Comparison of ENCODE assay signal across 12 cellular contexts in the genomic region with DNA sequence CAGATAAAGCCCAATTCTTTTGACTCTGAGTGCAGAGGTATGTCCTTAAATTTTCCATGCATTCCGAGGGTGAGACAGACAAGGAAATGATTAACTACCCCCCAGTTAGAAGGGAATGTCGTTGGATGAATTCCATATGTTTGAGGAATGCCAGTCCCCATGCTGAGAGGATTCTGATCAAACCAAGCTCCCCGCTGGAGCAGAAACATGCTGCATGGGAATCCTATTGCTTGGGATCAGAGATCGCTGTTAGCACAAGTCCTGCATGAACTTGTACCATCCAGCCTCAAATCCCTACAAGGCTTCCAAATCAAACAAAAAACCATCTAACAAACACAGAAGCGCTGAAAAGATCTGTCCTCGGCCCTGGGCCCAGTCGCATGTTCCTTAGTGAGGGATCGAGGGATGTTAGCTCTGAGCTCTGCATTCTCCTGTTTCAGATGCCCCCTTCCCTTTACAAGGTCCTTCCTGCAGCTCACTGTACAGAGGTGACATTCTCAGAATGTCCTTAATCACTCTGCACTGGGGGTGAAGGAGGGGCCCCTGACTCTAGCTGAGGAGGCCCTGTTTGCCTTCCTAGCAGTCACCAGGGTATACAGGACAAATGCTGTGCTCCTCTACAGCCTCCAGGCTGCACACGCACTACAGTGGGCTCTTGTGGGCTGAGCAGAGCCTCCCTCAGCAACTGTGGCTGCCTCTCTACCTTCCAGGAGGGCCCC.
DNase-seq lines count a peak whose midpoint lies in the region; ATAC-seq and TF ChIP-seq lines count a peak whose summit lies in the region.
"Had no signal": no experiment of that assay in that cellular context is flagged by ENCODE, and none has a peak within 500 bp of the region (broad histone marks: within the 10 kb centered on the region; RNA-seq: fewer than 3 reads in every experiment).

No MANE protein-coding gene starts in this region.

- ATAC-seq in HG03521 (IDR thresholded peaks at IDR 0.05; ENCODE audit: unreplicated experiment) = no peak
- ATAC-seq in HG02840 (IDR thresholded peaks at IDR 0.05; ENCODE audit: low FRiP score, unreplicated experiment) = no peak
- no peak for ATAC-seq in stimulated activated effector memory CD8-positive, alpha-beta T cell treated with anti-CD3 and anti-CD28 coated beads, Interleukin-12 subunit alpha, Interleukin-12 subunit beta, amount 100 ng/mL, for 72 hours

- H3K36me3 Mint-ChIP-seq in mesothelial cell of epicardium = peaks cover 3% of the 10 kb centered on the region
- H3K36me3 Mint-ChIP-seq in stimulated activated effector memory CD8-positive, alpha-beta T cell treated with anti-CD3 and anti-CD28 coated beads, Interleukin-12 subunit alpha, Interleukin-12 subunit beta, amount 100 ng/mL, for 72 hours = no peaks in the 10 kb centered on the region

- H3K27ac Mint-ChIP-seq in mesothelial cell of epicardium = peak overlapping the region; percentile 95
- no peak overlapping the region for H3K27ac Mint-ChIP-seq in stimulated activated effector memory CD8-positive, alpha-beta T cell treated with anti-CD3 and anti-CD28 coated beads, Interleukin-12 subunit alpha, Interleukin-12 subunit beta, amount 100 ng/mL, for 72 hours

- no peak overlapping the region for H3K4me3 ChIP-seq in MG63
- H3K4me3 ChIP-seq in epithelial cell of esophagus (ENCODE audit: low read length) = no peak overlapping the region

- no peaks in the 10 kb centered on the region for H3K9me3 Mint-ChIP-seq in mesothelial cell of epicardium
- peaks cover 2% of the 10 kb centered on the region for H3K9me3 Mint-ChIP-seq in stimulated activated effector memory CD8-positive, alpha-beta T cell treated with anti-CD3 and anti-CD28 coated beads, Interleukin-12 subunit alpha, Interleukin-12 subunit beta, amount 100 ng/mL, for 72 hours

- no peaks in the 10 kb centered on the region for H3K9me3 ChIP-seq in MG63

- H3K27me3 ChIP-seq in MG63 = no peaks in the 10 kb centered on the region

- peak; percentile 27 for DNase-seq in AG20443 (ENCODE audit: low spot score)
- DNase-seq in MG63 = peak; percentile 20
- peak; percentile 42 for DNase-seq in epithelial cell of esophagus (ENCODE audit: low read depth)
- no peak for DNase-seq in mesothelial cell of epicardium (ENCODE audit: low spot score in 2 of 2, unreplicated experiment in 2 of 2)
- no peak for DNase-seq in hypothalamus (lab: John Stamatoyannopoulos, UW)
- DNase-seq in stimulated activated effector memory CD8-positive, alpha-beta T cell treated with anti-CD3 and anti-CD28 coated beads, Interleukin-12 subunit alpha, Interleukin-12 subunit beta, amount 100 ng/mL, for 72 hours (ENCODE audit: low spot score in 2 of 2) = no peak
- DNase-seq: activated CD4-positive, alpha-beta T cell treated with anti-CD3 and anti-CD28 coated beads, Interleukin-2, amount 50 U/mL, for 48 hours; anterior cingulate cortex; kidney; MM.1S had no signal

- H3K4me3 Mint-ChIP-seq in mesothelial cell of epicardium = peak overlapping the region; percentile 23
- H3K4me3 Mint-ChIP-seq in stimulated activated effector memory CD8-positive, alpha-beta T cell treated with anti-CD3 and anti-CD28 coated beads, Interleukin-12 subunit alpha, Interleukin-12 subunit beta, amount 100 ng/mL, for 72 hours = no peak overlapping the region

- peaks cover 84% of the 10 kb centered on the region for H3K4me1 Mint-ChIP-seq in mesothelial cell of epicardium
- H3K4me1 Mint-ChIP-seq in stimulated activated effector memory CD8-positive, alpha-beta T cell treated with anti-CD3 and anti-CD28 coated beads, Interleukin-12 subunit alpha, Interleukin-12 subunit beta, amount 100 ng/mL, for 72 hours = no peaks in the 10 kb centered on the region

- no peaks in the 10 kb centered on the region for H3K36me3 ChIP-seq in MG63

- H3K27me3 Mint-ChIP-seq in mesothelial cell of epicardium (ENCODE audit: low read depth) = no peaks in the 10 kb centered on the region

- no peak for TF ChIP-seq CTCF in epithelial cell of esophagus (IDR thresholded peaks at IDR 0.05; ENCODE audit: insufficient read depth, low read depth, low read length, missing control alignments)
- no peak for TF ChIP-seq CTCF in mesothelial cell of epicardium (IDR thresholded peaks at IDR 0.05; ENCODE audit: unreplicated experiment)

Comparison
In these comparisons a context has a peak if more than half of its experiments do, and no peak if none do; other contexts are left out.
1. DNase-seq: peak in AG20443 (single experiment), MG63 (single experiment) and epithelial cell of esophagus (single experiment); none in mesothelial cell of epicardium (0 of 2), hypothalamus (0 of 51) and stimulated activated effector memory CD8-positive, alpha-beta T cell treated with anti-CD3 and anti-CD28 coated beads, Interleukin-12 subunit alpha, Interleukin-12 subunit beta, amount 100 ng/mL, for 72 hours (0 of 2).